1 cellular context compared by ENCODE assay signal in genomic region chr12:93563807-93564538, GRCh38.
A peak's percentile ranks its signal among the peaks of the same experiment; 100 is the strongest.
TF ChIP-seq lines count a peak whose summit lies in the region.

No MANE protein-coding gene starts in this region.

TF ChIP-seq in HepG2, 621 proteins besides CTCF, POLR2A, EP300 and RAD21 (continued from another document and continues in another):
- no peak for TF ChIP-seq ZBTB38 (CRISPR knock-in tag; IDR thresholded peaks at IDR 0.05)
- TF ChIP-seq HNF4G (IDR thresholded peaks at IDR 0.05; ENCODE audit: borderline replicate concordance, low read depth, low read length), result peak; percentile 74
- TF ChIP-seq HNF4G (CRISPR knock-in tag; IDR thresholded peaks at IDR 0.05; ENCODE audit: borderline replicate concordance, low read depth), result peak; percentile 59; the same call in 1 of the 2 replicates
- peak; percentile 78 for TF ChIP-seq ELF3 (CRISPR knock-in tag; IDR thresholded peaks at IDR 0.05)
- peak; percentile 91 for TF ChIP-seq ZNF772 (CRISPR knock-in tag; IDR thresholded peaks at IDR 0.05)
- peak; percentile 76; the same call in 1 of the 2 replicates for TF ChIP-seq KAT7 (CRISPR knock-in tag; IDR thresholded peaks at IDR 0.05; ENCODE audit: borderline replicate concordance)
- TF ChIP-seq ZNF350 (CRISPR knock-in tag; IDR thresholded peaks at IDR 0.05; ENCODE audit: borderline replicate concordance, low read depth), result peak; percentile 83
- TF ChIP-seq, protein P1, sequence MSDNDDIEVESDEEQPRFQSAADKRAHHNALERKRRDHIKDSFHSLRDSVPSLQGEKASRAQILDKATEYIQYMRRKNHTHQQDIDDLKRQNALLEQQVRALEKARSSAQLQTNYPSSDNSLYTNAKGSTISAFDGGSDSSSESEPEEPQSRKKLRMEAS (IDR thresholded peaks at IDR 0.05), result peak; percentile 49
- TF ChIP-seq, protein P2, sequence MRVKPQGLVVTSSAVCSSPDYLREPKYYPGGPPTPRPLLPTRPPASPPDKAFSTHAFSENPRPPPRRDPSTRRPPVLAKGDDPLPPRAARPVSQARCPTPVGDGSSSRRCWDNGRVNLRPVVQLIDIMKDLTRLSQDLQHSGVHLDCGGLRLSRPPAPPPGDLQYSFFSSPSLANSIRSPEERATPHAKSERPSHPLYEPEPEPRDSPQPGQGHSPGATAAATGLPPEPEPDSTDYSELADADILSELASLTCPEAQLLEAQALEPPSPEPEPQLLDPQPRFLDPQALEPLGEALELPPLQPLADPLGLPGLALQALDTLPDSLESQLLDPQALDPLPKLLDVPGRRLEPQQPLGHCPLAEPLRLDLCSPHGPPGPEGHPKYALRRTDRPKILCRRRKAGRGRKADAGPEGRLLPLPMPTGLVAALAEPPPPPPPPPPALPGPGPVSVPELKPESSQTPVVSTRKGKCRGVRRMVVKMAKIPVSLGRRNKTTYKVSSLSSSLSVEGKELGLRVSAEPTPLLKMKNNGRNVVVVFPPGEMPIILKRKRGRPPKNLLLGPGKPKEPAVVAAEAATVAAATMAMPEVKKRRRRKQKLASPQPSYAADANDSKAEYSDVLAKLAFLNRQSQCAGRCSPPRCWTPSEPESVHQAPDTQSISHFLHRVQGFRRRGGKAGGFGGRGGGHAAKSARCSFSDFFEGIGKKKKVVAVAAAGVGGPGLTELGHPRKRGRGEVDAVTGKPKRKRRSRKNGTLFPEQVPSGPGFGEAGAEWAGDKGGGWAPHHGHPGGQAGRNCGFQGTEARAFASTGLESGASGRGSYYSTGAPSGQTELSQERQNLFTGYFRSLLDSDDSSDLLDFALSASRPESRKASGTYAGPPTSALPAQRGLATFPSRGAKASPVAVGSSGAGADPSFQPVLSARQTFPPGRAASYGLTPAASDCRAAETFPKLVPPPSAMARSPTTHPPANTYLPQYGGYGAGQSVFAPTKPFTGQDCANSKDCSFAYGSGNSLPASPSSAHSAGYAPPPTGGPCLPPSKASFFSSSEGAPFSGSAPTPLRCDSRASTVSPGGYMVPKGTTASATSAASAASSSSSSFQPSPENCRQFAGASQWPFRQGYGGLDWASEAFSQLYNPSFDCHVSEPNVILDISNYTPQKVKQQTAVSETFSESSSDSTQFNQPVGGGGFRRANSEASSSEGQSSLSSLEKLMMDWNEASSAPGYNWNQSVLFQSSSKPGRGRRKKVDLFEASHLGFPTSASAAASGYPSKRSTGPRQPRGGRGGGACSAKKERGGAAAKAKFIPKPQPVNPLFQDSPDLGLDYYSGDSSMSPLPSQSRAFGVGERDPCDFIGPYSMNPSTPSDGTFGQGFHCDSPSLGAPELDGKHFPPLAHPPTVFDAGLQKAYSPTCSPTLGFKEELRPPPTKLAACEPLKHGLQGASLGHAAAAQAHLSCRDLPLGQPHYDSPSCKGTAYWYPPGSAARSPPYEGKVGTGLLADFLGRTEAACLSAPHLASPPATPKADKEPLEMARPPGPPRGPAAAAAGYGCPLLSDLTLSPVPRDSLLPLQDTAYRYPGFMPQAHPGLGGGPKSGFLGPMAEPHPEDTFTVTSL (CRISPR knock-in tag; IDR thresholded peaks at IDR 0.05; ENCODE audit: borderline replicate concordance), result peak; percentile 98
- TF ChIP-seq PLSCR1 (CRISPR knock-in tag; IDR thresholded peaks at IDR 0.05; ENCODE audit: borderline replicate concordance), result no peak
- TF ChIP-seq ZNF335 (CRISPR knock-in tag; IDR thresholded peaks at IDR 0.05), result 0 out of 2 replicates have a peak, but pooled peaks have one; percentile 42
- peak; percentile 67; the same call in 1 of the 2 replicates for TF ChIP-seq EHMT2 (IDR thresholded peaks at IDR 0.05; ENCODE audit: borderline replicate concordance, low read depth, low read length)
- TF ChIP-seq DMAP1 (CRISPR knock-in tag; IDR thresholded peaks at IDR 0.05), result 0 out of 2 replicates have a peak, but pooled peaks have one; percentile 22
- TF ChIP-seq TOE1 (CRISPR knock-in tag; IDR thresholded peaks at IDR 0.05), result peak; percentile 64; the same call in 1 of the 2 replicates
- TF ChIP-seq, protein P3, sequence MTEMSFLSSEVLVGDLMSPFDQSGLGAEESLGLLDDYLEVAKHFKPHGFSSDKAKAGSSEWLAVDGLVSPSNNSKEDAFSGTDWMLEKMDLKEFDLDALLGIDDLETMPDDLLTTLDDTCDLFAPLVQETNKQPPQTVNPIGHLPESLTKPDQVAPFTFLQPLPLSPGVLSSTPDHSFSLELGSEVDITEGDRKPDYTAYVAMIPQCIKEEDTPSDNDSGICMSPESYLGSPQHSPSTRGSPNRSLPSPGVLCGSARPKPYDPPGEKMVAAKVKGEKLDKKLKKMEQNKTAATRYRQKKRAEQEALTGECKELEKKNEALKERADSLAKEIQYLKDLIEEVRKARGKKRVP (CRISPR knock-in tag; IDR thresholded peaks at IDR 0.05), result peak in 1 of 2 experiments; percentile 76; a peak in 2 of 4 replicates
- TF ChIP-seq BCLAF1 (IDR thresholded peaks at IDR 0.05), result no peak
- peak; percentile 98 for TF ChIP-seq RARA (CRISPR knock-in tag; IDR thresholded peaks at IDR 0.05)
- TF ChIP-seq HDAC2 (CRISPR knock-in tag; IDR thresholded peaks at IDR 0.05), result peak; percentile 97
- no peak for TF ChIP-seq ZNF432 (CRISPR knock-in tag; IDR thresholded peaks at IDR 0.05; ENCODE audit: borderline replicate concordance)
- TF ChIP-seq ARHGAP35 (CRISPR knock-in tag; IDR thresholded peaks at IDR 0.05; ENCODE audit: borderline replicate concordance), result no peak
- TF ChIP-seq SIX1 (CRISPR knock-in tag; IDR thresholded peaks at IDR 0.05; ENCODE audit: borderline replicate concordance), result peak; percentile 90
- no peak for TF ChIP-seq ZNF691 (CRISPR knock-in tag; IDR thresholded peaks at IDR 0.05; ENCODE audit: borderline replicate concordance, low read depth)
- no peak for TF ChIP-seq ZNF784 (CRISPR knock-in tag; IDR thresholded peaks at IDR 0.05; ENCODE audit: borderline replicate concordance)
- TF ChIP-seq NONO (IDR thresholded peaks at IDR 0.05), result no peak
- TF ChIP-seq NONO (CRISPR knock-in tag; conservative IDR thresholded peaks at IDR 0.05), result peak; percentile 84
- TF ChIP-seq SKI (IDR thresholded peaks at IDR 0.05; ENCODE audit: partially characterized antibody), result peak; percentile 75
- TF ChIP-seq ESRRA (CRISPR knock-in tag; IDR thresholded peaks at IDR 0.05; ENCODE audit: low read depth), result peak; percentile 96
- no peak for TF ChIP-seq MBNL3 (CRISPR knock-in tag; conservative IDR thresholded peaks at IDR 0.05)
- TF ChIP-seq, protein P4, sequence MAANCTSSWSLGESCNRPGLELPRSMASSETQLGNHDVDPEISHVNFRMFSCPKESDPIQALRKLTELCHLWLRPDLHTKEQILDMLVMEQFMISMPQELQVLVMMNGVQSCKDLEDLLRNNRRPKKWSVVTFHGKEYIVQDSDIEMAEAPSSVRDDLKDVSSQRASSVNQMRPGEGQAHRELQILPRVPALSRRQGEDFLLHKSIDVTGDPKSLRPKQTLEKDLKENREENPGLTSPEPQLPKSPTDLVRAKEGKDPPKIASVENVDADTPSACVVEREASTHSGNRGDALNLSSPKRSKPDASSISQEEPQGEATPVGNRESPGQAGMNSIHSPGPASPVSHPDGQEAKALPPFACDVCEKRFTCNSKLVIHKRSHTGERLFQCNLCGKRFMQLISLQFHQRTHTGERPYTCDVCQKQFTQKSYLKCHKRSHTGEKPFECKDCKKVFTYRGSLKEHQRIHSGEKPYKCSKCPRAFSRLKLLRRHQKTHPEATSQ (CRISPR knock-in tag; IDR thresholded peaks at IDR 0.05; ENCODE audit: borderline replicate concordance), result peak; percentile 78; the same call in 1 of the 2 replicates
- TF ChIP-seq MIER3 (CRISPR knock-in tag; IDR thresholded peaks at IDR 0.05; ENCODE audit: borderline replicate concordance), result peak; percentile 95
- TF ChIP-seq MBD4 (IDR thresholded peaks at IDR 0.05; ENCODE audit: borderline replicate concordance, low read length), result peak; percentile 85; the same call in 1 of the 2 replicates
- 0 out of 2 replicates have a peak, but pooled peaks have one; percentile 48 for TF ChIP-seq SNAPC2 (CRISPR knock-in tag; IDR thresholded peaks at IDR 0.05)
- TF ChIP-seq, protein P5, sequence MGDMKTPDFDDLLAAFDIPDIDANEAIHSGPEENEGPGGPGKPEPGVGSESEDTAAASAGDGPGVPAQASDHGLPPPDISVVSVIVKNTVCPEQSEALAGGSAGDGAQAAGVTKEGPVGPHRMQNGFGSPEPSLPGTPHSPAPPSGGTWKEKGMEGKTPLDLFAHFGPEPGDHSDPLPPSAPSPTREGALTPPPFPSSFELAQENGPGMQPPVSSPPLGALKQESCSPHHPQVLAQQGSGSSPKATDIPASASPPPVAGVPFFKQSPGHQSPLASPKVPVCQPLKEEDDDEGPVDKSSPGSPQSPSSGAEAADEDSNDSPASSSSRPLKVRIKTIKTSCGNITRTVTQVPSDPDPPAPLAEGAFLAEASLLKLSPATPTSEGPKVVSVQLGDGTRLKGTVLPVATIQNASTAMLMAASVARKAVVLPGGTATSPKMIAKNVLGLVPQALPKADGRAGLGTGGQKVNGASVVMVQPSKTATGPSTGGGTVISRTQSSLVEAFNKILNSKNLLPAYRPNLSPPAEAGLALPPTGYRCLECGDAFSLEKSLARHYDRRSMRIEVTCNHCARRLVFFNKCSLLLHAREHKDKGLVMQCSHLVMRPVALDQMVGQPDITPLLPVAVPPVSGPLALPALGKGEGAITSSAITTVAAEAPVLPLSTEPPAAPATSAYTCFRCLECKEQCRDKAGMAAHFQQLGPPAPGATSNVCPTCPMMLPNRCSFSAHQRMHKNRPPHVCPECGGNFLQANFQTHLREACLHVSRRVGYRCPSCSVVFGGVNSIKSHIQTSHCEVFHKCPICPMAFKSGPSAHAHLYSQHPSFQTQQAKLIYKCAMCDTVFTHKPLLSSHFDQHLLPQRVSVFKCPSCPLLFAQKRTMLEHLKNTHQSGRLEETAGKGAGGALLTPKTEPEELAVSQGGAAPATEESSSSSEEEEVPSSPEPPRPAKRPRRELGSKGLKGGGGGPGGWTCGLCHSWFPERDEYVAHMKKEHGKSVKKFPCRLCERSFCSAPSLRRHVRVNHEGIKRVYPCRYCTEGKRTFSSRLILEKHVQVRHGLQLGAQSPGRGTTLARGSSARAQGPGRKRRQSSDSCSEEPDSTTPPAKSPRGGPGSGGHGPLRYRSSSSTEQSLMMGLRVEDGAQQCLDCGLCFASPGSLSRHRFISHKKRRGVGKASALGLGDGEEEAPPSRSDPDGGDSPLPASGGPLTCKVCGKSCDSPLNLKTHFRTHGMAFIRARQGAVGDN (CRISPR knock-in tag; IDR thresholded peaks at IDR 0.05), result no peak; the same call in 1 of the 2 replicates
- TF ChIP-seq TCF12 (IDR thresholded peaks at IDR 0.05), result no peak
- peak; percentile 27; the same call in 1 of the 2 replicates for TF ChIP-seq TCF12 (CRISPR knock-in tag; IDR thresholded peaks at IDR 0.05)
- peak; percentile 62; the same call in 1 of the 2 replicates for TF ChIP-seq GATAD1 (CRISPR knock-in tag; IDR thresholded peaks at IDR 0.05)
- TF ChIP-seq SMARCC2 (IDR thresholded peaks at IDR 0.05), result peak; percentile 69; the same call in 1 of the 2 replicates
- TF ChIP-seq PPARG (CRISPR knock-in tag; conservative IDR thresholded peaks at IDR 0.05), result peak; percentile 79
- TF ChIP-seq, protein P6, sequence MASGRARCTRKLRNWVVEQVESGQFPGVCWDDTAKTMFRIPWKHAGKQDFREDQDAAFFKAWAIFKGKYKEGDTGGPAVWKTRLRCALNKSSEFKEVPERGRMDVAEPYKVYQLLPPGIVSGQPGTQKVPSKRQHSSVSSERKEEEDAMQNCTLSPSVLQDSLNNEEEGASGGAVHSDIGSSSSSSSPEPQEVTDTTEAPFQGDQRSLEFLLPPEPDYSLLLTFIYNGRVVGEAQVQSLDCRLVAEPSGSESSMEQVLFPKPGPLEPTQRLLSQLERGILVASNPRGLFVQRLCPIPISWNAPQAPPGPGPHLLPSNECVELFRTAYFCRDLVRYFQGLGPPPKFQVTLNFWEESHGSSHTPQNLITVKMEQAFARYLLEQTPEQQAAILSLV (CRISPR knock-in tag; IDR thresholded peaks at IDR 0.05; ENCODE audit: borderline replicate concordance), result no peak
- peak; percentile 96 for TF ChIP-seq DPF2 (CRISPR knock-in tag; IDR thresholded peaks at IDR 0.05; ENCODE audit: borderline replicate concordance, low read depth)
- peak; percentile 24; the same call in 1 of the 2 replicates for TF ChIP-seq ZNF792 (CRISPR knock-in tag; IDR thresholded peaks at IDR 0.05)
- peak; percentile 93 for TF ChIP-seq ISL2 (CRISPR knock-in tag; IDR thresholded peaks at IDR 0.05)
